Comparison of ENCODE assay signal across 9 cellular contexts in genomic region chr14:73059326-73059725, GRCh38. TPM values are rescaled to one million over a fixed set of nuclear protein-coding genes. Genes with fewer than 3 reads are reported as not detected.
A peak's percentile ranks its signal among the peaks of the same experiment; 100 is the strongest.
DNase-seq lines count a peak whose midpoint lies in the region; ATAC-seq lines count a peak whose summit lies in the region.
"Had no signal": no experiment of that assay in that cellular context is flagged by ENCODE, and none has a peak within 500 bp of the region (broad histone marks: within the 10 kb centered on the region; RNA-seq: fewer than 3 reads in every experiment).

No MANE protein-coding gene starts in this region.

- peak overlapping the region; percentile 77 for H3K4me2 ChIP-seq in BLaER1

- H3K36me3 Mint-ChIP-seq in activated CD4-positive, alpha-beta memory T cell treated with anti-CD3 and anti-CD28 coated beads, Interleukin-2, amount 10 ng/mL, durations not matched to agents 7 days and 5 days (ENCODE audit: low read depth), result peaks cover 38% of the 10 kb centered on the region

- peaks cover 56% of the 10 kb centered on the region for H4K20me1 ChIP-seq in BLaER1

- no peak overlapping the region for H3K27ac Mint-ChIP-seq in activated CD4-positive, alpha-beta memory T cell treated with anti-CD3 and anti-CD28 coated beads, Interleukin-2, amount 10 ng/mL, durations not matched to agents 7 days and 5 days
- H3K27ac Mint-ChIP-seq: memory B cell had no signal

- peaks cover 39% of the 10 kb centered on the region for H3K36me3 ChIP-seq in BLaER1
- H3K36me3 ChIP-seq in mucosa of rectum (ENCODE audit: control insufficient read depth in 2 of 2, insufficient read depth in 2 of 2, low read length in 2 of 2), result peaks cover 0 to 5% of the 10 kb centered on the region in 2 donors

- no peak for DNase-seq in Jurkat, Clone E6-1 (ENCODE audit: low read depth, low spot score)
- DNase-seq in cerebellum (ENCODE audit: low spot score) (peak; percentile 34), MV-4-11 (lab: John Stamatoyannopoulos, UW) (no peak), SHP77 (lab: John Stamatoyannopoulos, UW) (no peak)
- no peak for DNase-seq in activated CD4-positive, alpha-beta memory T cell treated with anti-CD3 and anti-CD28 coated beads, Interleukin-2, amount 10 ng/mL, durations not matched to agents 7 days and 5 days

- peaks cover 45% of the 10 kb centered on the region for H3K4me1 Mint-ChIP-seq in activated CD4-positive, alpha-beta memory T cell treated with anti-CD3 and anti-CD28 coated beads, Interleukin-2, amount 10 ng/mL, durations not matched to agents 7 days and 5 days

- CTCF ChIA-PET in activated CD4-positive, alpha-beta memory T cell treated with anti-CD3 and anti-CD28 coated beads, Interleukin-2, amount 10 ng/mL, durations not matched to agents 7 days and 5 days (lab: Charles Lee), result interaction anchor here (1.3 to 2.3 kb wide), 2 partner anchors 32 to 545 kb away, joined by 3 to 8 read pairs; partner anchors contain the start of gene ZFYVE1

- POLR2A ChIA-PET in activated CD4-positive, alpha-beta memory T cell treated with anti-CD3 and anti-CD28 coated beads, Interleukin-2, amount 10 ng/mL, durations not matched to agents 7 days and 5 days (lab: Charles Lee), result interaction anchor here (0.7 to 3.8 kb wide), 20 partner anchors 8 to 582 kb away, joined by 3 to 65 read pairs (median 6); partner anchors contain the start of genes DCAF4, DPF3, NUMB and PSEN1

- H3K27ac ChIP-seq in BLaER1 (peak overlapping the region; percentile 95), mucosa of rectum (ENCODE audit: low read depth in 2 of 2, low read length in 2 of 2) (peak overlapping the region; percentile 90 to 95)

- no peaks in the 10 kb centered on the region for H3K9me3 ChIP-seq in BLaER1
- H3K9me3 ChIP-seq in mucosa of rectum (ENCODE audit: control insufficient read depth in 2 of 2, low read length in 2 of 2), result no peaks in the 10 kb centered on the region

- peak overlapping the region; percentile 99 for H3K9ac ChIP-seq in BLaER1
- peak overlapping the region; percentile 83 to 95 for H3K9ac ChIP-seq in mucosa of rectum (ENCODE audit: low read depth in 1 of 2, low read length in 2 of 2)

- H3K4me1 ChIP-seq in BLaER1 (peaks cover 31% of the 10 kb centered on the region), mucosa of rectum (ENCODE audit: control insufficient read depth in 2 of 2, insufficient read depth in 2 of 2, low read length in 2 of 2) (peaks cover 4 to 9% of the 10 kb centered on the region in 2 donors)

- H3K9me3 Mint-ChIP-seq in activated CD4-positive, alpha-beta memory T cell treated with anti-CD3 and anti-CD28 coated beads, Interleukin-2, amount 10 ng/mL, durations not matched to agents 7 days and 5 days, result no peaks in the 10 kb centered on the region
- H3K9me3 Mint-ChIP-seq: memory B cell had no signal

- H3K4me3 Mint-ChIP-seq in activated CD4-positive, alpha-beta memory T cell treated with anti-CD3 and anti-CD28 coated beads, Interleukin-2, amount 10 ng/mL, durations not matched to agents 7 days and 5 days, result no peak overlapping the region

- H3K27me3 ChIP-seq in BLaER1 (no peaks in the 10 kb centered on the region), mucosa of rectum (ENCODE audit: control insufficient read depth in 2 of 2, insufficient read depth in 2 of 2, low read length in 2 of 2) (no peaks in the 10 kb centered on the region)

- ATAC-seq in GM21528 (IDR thresholded peaks at IDR 0.05; ENCODE audit: low FRiP score, unreplicated experiment), result no peak

- H3K27me3 Mint-ChIP-seq in activated CD4-positive, alpha-beta memory T cell treated with anti-CD3 and anti-CD28 coated beads, Interleukin-2, amount 10 ng/mL, durations not matched to agents 7 days and 5 days, result no peaks in the 10 kb centered on the region
- H3K27me3 Mint-ChIP-seq: memory B cell had no signal

- H3K4me3 ChIP-seq in BLaER1 (peak overlapping the region; percentile 98), mucosa of rectum (ENCODE audit: low read length in 2 of 2) (peak overlapping the region; percentile 95 to 96)
- H3K4me3 ChIP-seq in Jurkat, Clone E6-1 (ENCODE audit: low read length), result peak overlapping the region; percentile 90

RNA-seq across cellular contexts. Expression of gene RBM25, which starts 1.0 kb away (rescaled TPM):
- polyA plus RNA-seq in Jurkat, Clone E6-1 (2012; ENCODE audit: insufficient read depth, insufficient read length), result 108 TPM
- 100 TPM for total RNA-seq in cerebellum
- 10 to 100 TPM; 86.9 TPM for total RNA-seq in activated CD4-positive, alpha-beta memory T cell treated with anti-CD3 and anti-CD28 coated beads, Interleukin-2, amount 10 ng/mL, durations not matched to agents 7 days and 5 days

RNA-seq across cellular contexts. Expression of gene ZFYVE1, which starts 32.4 kb away (rescaled TPM):
- 12.1 TPM for polyA plus RNA-seq in Jurkat, Clone E6-1 (2012; ENCODE audit: insufficient read depth, insufficient read length)
- total RNA-seq in cerebellum, result 21.2 TPM
- total RNA-seq in activated CD4-positive, alpha-beta memory T cell treated with anti-CD3 and anti-CD28 coated beads, Interleukin-2, amount 10 ng/mL, durations not matched to agents 7 days and 5 days, result 10 to 100 TPM; 17.8 to 18.4 TPM
